Comparison of ENCODE assay signal across 25 cellular contexts in the genomic region with DNA sequence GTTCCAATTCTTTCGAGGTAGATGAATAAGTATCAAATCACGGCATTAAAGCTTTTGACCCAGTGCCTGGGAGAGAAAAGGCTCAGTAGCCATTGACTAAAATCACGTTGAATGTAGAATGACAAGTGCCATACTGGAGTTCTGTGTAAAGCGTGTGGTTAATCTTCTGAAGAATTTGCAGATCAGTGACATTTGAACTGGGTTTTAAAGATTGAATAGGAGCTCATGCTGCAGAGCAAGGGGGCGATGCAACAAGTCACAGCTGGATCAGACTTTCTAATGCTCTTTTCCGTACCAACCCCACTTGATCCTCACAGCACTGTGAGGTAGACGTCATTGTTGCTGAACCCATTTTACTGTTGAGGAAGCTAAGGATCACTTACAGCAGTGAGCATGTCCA.
"Had no signal": no experiment of that assay in that cellular context is flagged by ENCODE, and none has a peak within 500 bp of the region (broad histone marks: within the 10 kb centered on the region; RNA-seq: fewer than 3 reads in every experiment).

No MANE protein-coding gene starts in this region.

- DNase-seq: cortex of kidney; effector CD4-positive, alpha-beta T cell; foreskin fibroblast; gastrocnemius medialis; head of caudate nucleus; left ventricle myocardium superior; lower lobe of right lung; natural killer cell; nucleus accumbens; ovary; posterior cingulate gyrus; psoas muscle; right cardiac atrium; spleen; stimulated activated CD4-positive, alpha-beta T cell treated with anti-CD3 and anti-CD28 coated beads, Interleukin-4, amount 100 ng/mL, for 4 hours; stimulated activated naive CD8-positive, alpha-beta T cell treated with anti-CD3 and anti-CD28 coated beads, Interleukin-15, Interleukin-2, amounts not matched to agents 100 U/mL and 50 U/mL, for 24 hours; substantia nigra; testis; tibial artery; upper lobe of left lung had no signal

- H3K4me3 Mint-ChIP-seq: natural killer cell; neural crest cell; stimulated activated memory B cell treated with anti-CD40 and anti-IgM and Interleukin-4, amounts not matched to agents 10 μg/mL and 1 μg/mL and 100 μg/mL, for 72 hours had no signal

- ATAC-seq: esophagus mucosa; gastrocnemius medialis; left ventricle myocardium superior; lower lobe of right lung; natural killer cell; psoas muscle; right cardiac atrium; stimulated activated memory B cell treated with anti-CD40 and anti-IgM and Interleukin-4, amounts not matched to agents 10 μg/mL and 1 μg/mL and 100 μg/mL, for 72 hours; stimulated activated naive CD8-positive, alpha-beta T cell treated with anti-CD3 and anti-CD28 coated beads, Interleukin-15, Interleukin-2, amounts not matched to agents 100 U/mL and 50 U/mL, for 24 hours had no signal

- H3K4me3 ChIP-seq: gastrocnemius medialis, lower lobe of right lung, ovary, psoas muscle, skin epidermis, spleen, testis, tibial artery, upper lobe of left lung had no signal

- H3K27ac ChIP-seq: epithelial cell of prostate, gastrocnemius medialis, lower lobe of right lung, ovary, psoas muscle, skin epidermis, spleen, testis, tibial artery, upper lobe of left lung had no signal

- H3K9me3 Mint-ChIP-seq: natural killer cell; neural crest cell; stimulated activated memory B cell treated with anti-CD40 and anti-IgM and Interleukin-4, amounts not matched to agents 10 μg/mL and 1 μg/mL and 100 μg/mL, for 72 hours had no signal

- H3K4me1 Mint-ChIP-seq: natural killer cell; stimulated activated memory B cell treated with anti-CD40 and anti-IgM and Interleukin-4, amounts not matched to agents 10 μg/mL and 1 μg/mL and 100 μg/mL, for 72 hours had no signal

- H3K36me3 Mint-ChIP-seq: natural killer cell; stimulated activated memory B cell treated with anti-CD40 and anti-IgM and Interleukin-4, amounts not matched to agents 10 μg/mL and 1 μg/mL and 100 μg/mL, for 72 hours had no signal

- H3K36me3 ChIP-seq: gastrocnemius medialis, lower lobe of right lung, ovary, spleen, tibial artery, upper lobe of left lung had no signal

- H3K4me1 ChIP-seq: gastrocnemius medialis, lower lobe of right lung, psoas muscle, spleen, testis, upper lobe of left lung had no signal

- H3K9me3 ChIP-seq: gastrocnemius medialis, lower lobe of right lung, ovary, psoas muscle, spleen, testis, tibial artery, upper lobe of left lung had no signal

- H3K27me3 ChIP-seq: gastrocnemius medialis, ovary, testis, tibial artery, upper lobe of left lung had no signal

- H3K27ac Mint-ChIP-seq: natural killer cell; stimulated activated memory B cell treated with anti-CD40 and anti-IgM and Interleukin-4, amounts not matched to agents 10 μg/mL and 1 μg/mL and 100 μg/mL, for 72 hours had no signal
